ENCODE assay signal across 11 cellular contexts in the genomic region with DNA sequence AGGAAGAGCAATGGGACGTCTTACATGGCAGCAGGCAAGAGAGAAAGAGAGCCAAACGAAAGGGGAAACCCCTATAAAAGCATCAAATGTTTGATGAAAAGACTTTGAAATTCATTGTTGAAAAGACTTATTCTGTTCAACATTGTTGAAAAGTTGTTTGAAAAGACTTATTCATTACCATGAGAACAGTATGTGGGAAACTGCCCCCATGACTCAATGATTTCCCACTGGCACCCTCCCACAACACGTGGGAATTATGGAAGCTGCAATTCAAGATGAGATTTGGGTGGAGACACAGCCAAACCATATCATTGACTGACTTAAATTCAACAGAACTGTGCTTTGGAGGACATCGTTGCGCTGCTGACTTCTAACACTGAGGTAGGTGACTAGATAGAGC. TPM values are rescaled to one million over a fixed set of nuclear protein-coding genes. Genes with fewer than 3 reads are reported as not detected.
DNase-seq lines count a peak whose midpoint lies in the region; ATAC-seq, FAIRE-seq and TF ChIP-seq lines count a peak whose summit lies in the region.
"Had no signal": no experiment of that assay in that cellular context is flagged by ENCODE, and none has a peak within 500 bp of the region (broad histone marks: within the 10 kb centered on the region; RNA-seq: fewer than 3 reads in every experiment).

No MANE protein-coding gene starts in this region.

- H3K4ac ChIP-seq in H1 (replicated peaks; ENCODE audit: insufficient read length, low read depth, low read length) (no peak overlapping the region), mesenchymal stem cell (ENCODE audit: low read depth in 1 of 2, low read length in 2 of 2) (no peak overlapping the region)

- no peak for DNase-seq in GM19239 (ENCODE audit: insufficient read length, low spot score)
- DNase-seq in H1 (ENCODE audit: low read depth in 1 of 2, low spot score in 2 of 2) = no peak
- DNase-seq in mesenchymal stem cell = no peak
- no peak for DNase-seq in H7
- DNase-seq in NCI-H1694 (lab: John Stamatoyannopoulos, UW) = no peak

- H2AK5ac ChIP-seq in H1 (ENCODE audit: low read depth, low read length) (no peak overlapping the region), mesenchymal stem cell (ENCODE audit: low read length, severe bottlenecking) (no peak overlapping the region)

- CTCF ChIA-PET in H1 (lab: Charles Lee; ENCODE audit: partially characterized antibody) = interaction anchor here (0.6 to 12.9 kb wide), 23 partner anchors 9 to 413 kb away, joined by 3 to 105 read pairs (median 4); no protein-coding TSS in a partner anchor

- H2BK120ac ChIP-seq in H1 (replicated peaks; ENCODE audit: low read depth, low read length) (no peak overlapping the region), mesenchymal stem cell (ENCODE audit: low read depth, low read length) (no peak overlapping the region)

- peaks cover 58 to 83% (median 66%) of the 10 kb centered on the region in 10 experiments for H3K4me1 ChIP-seq in BLaER1 treated with 17β-estradiol and CSF1 and Interleukin-3, amounts not matched to agents 10 nM and 100 nM
- peaks cover 0 to 4% (median 2%) of the 10 kb centered on the region in 4 experiments; a peak in 3 of 7 replicates for H3K4me1 ChIP-seq in H1 (replicated peaks in 1 of 4; ENCODE audit: control insufficient read depth in 3 of 4, insufficient read depth in 4 of 4, low read length in 3 of 4)
- H3K4me1 ChIP-seq in mesenchymal stem cell (ENCODE audit: control insufficient read depth, insufficient read depth, low read depth, low read length) = peaks cover 1% of the 10 kb centered on the region

- no peaks in the 10 kb centered on the region for H3K27me3 ChIP-seq in BLaER1 treated with 17β-estradiol and CSF1 and Interleukin-3, amounts not matched to agents 10 nM and 100 nM
- no peaks in the 10 kb centered on the region for H3K27me3 ChIP-seq in H1 (replicated peaks in 1 of 4; ENCODE audit: control insufficient read depth in 3 of 4, extremely low read depth in 1 of 4, insufficient read depth in 3 of 4, low read length in 3 of 4)
- H3K27me3 ChIP-seq in mesenchymal stem cell (ENCODE audit: control insufficient read depth in 1 of 2, insufficient read depth in 1 of 2, low read length in 2 of 2) = peaks cover 0 to 15% of the 10 kb centered on the region in 2 experiments
- no peaks in the 10 kb centered on the region for H3K27me3 ChIP-seq in H7 (ENCODE audit: control insufficient read depth, insufficient read depth, low read length)

- peak overlapping the region in 4 of 11 experiments; percentile 4 to 76 (median 20); a peak in 3 of 22 replicates for H3K9ac ChIP-seq in BLaER1 treated with 17β-estradiol and CSF1 and Interleukin-3, amounts not matched to agents 10 nM and 100 nM
- no peak overlapping the region for H3K9ac ChIP-seq in H1 (replicated peaks in 1 of 4; ENCODE audit: extremely low read depth in 1 of 4, low read depth in 3 of 4, low read length in 3 of 4)
- peak overlapping the region; percentile 61 for H3K9ac ChIP-seq in mesenchymal stem cell (ENCODE audit: low read length)

- no peaks in the 10 kb centered on the region for H4K20me1 ChIP-seq in BLaER1 treated with 17β-estradiol and CSF1 and Interleukin-3, amounts not matched to agents 10 nM and 100 nM
- H4K20me1 ChIP-seq in H1 (replicated peaks in 1 of 2; ENCODE audit: control insufficient read depth in 1 of 2, insufficient read depth in 2 of 2, low read length in 2 of 2) = no peaks in the 10 kb centered on the region

- H4K5ac ChIP-seq in H1 (ENCODE audit: insufficient read length, low read depth, low read length) = no peak overlapping the region

- H3K56ac ChIP-seq in H1 (replicated peaks; ENCODE audit: insufficient read length, low read depth, low read length) = no peak overlapping the region

- no peak overlapping the region for H3K4me3 ChIP-seq in BLaER1 treated with 17β-estradiol and CSF1 and Interleukin-3, amounts not matched to agents 10 nM and 100 nM
- H3K4me3 ChIP-seq in H1 (ENCODE audit: extremely low read depth in 1 of 4, insufficient read depth in 2 of 4, low read depth in 3 of 4, low read length in 4 of 4) (no peak overlapping the region), mesenchymal stem cell (ENCODE audit: insufficient read depth in 1 of 2, low read depth in 1 of 2, low read length in 2 of 2) (no peak overlapping the region), H7 (ENCODE audit: insufficient read depth, low read depth, low read length) (no peak overlapping the region)
- H3K4me3 ChIP-seq: PC-9, SK-N-MC had no signal

- no peak for TF ChIP-seq POLR2A in H1 (IDR thresholded peaks at IDR 0.05; ENCODE audit: control extremely low read depth in 1 of 2, low read depth in 2 of 2, low read length in 2 of 2)

- peak overlapping the region in 6 of 11 experiments; percentile 79 to 97 (median 88); a peak in 8 of 22 replicates for H3K4me2 ChIP-seq in BLaER1 treated with 17β-estradiol and CSF1 and Interleukin-3, amounts not matched to agents 10 nM and 100 nM
- H3K4me2 ChIP-seq in H1 (ENCODE audit: insufficient read depth in 1 of 2, low read depth in 2 of 2, low read length in 2 of 2) (no peak overlapping the region), mesenchymal stem cell (ENCODE audit: low read length, poor library complexity, severe bottlenecking) (no peak overlapping the region)
- H3K4me2 ChIP-seq: PC-9 had no signal

- H3K18ac ChIP-seq in H1 (ENCODE audit: extremely low read depth, low read length) (no peak overlapping the region), mesenchymal stem cell (ENCODE audit: low read depth in 1 of 2, low read length in 2 of 2) (no peak overlapping the region)

- no peaks in the 10 kb centered on the region for H3K23me2 ChIP-seq in H1 (ENCODE audit: low read depth, low read length)

- H2BK5ac ChIP-seq in H1 (ENCODE audit: low read depth, low read length) (no peak overlapping the region), mesenchymal stem cell (ENCODE audit: low read depth, low read length, poor library complexity, severe bottlenecking) (no peak overlapping the region)

- H3K79me2 ChIP-seq in H1 (ENCODE audit: control insufficient read depth in 1 of 2, insufficient read depth in 2 of 2, low read length in 2 of 2) = no peaks in the 10 kb centered on the region

- TF ChIP-seq EP300 in H1 (IDR thresholded peaks at IDR 0.05; ENCODE audit: borderline replicate concordance in 1 of 2, low read depth in 2 of 2, low read length in 2 of 2) = no peak

- H2BK20ac ChIP-seq in H1 (ENCODE audit: low read length) = no peak overlapping the region

- ATAC-seq in HG03571 (IDR thresholded peaks at IDR 0.05; ENCODE audit: unreplicated experiment) = no peak

- 80% methylated on average over 5 of the region's 5 CpGs; no CpG with 5 or more reads in 1 of the 2 experiments for WGBS in H1 (ENCODE audit: extremely low coverage in 1 of 2, insufficient coverage in 1 of 2, insufficient read length in 1 of 2, insufficient replicate concordance in 2 of 2, low coverage in 1 of 2, low lambda C conversion rate in 2 of 2, missing lambda C conversion rate in 1 of 2), 2 experiments
- WGBS in mesenchymal stem cell = 55% methylated on average over 4 of the region's 5 CpGs

- FAIRE-seq in GM19239 (lab: Jason Lieb, UNC) (peak; percentile 14), H1 (lab: Jason Lieb, UNC) (no peak)
- FAIRE-seq: D721Med, H54 had no signal

- no peak overlapping the region for H4K8ac ChIP-seq in H1 (ENCODE audit: extremely low read depth, insufficient read depth, low read length)
- H4K8ac ChIP-seq in mesenchymal stem cell (ENCODE audit: low read length) = no peak overlapping the region

- TF ChIP-seq CTCF in H1 (IDR thresholded peaks at IDR 0.05; ENCODE audit: control extremely low read depth in 1 of 3, insufficient read depth in 1 of 3, low read depth in 1 of 3, low read length in 3 of 3) = no peak

- POLR2A ChIA-PET in H1 (lab: Charles Lee; ENCODE audit: partially characterized antibody) = no interaction called here

- H4K91ac ChIP-seq in H1 (replicated peaks; ENCODE audit: insufficient read length, low read length) = no peak overlapping the region
- no peak overlapping the region for H4K91ac ChIP-seq in mesenchymal stem cell (ENCODE audit: low read length)

- H3K79me1 ChIP-seq in H1 (ENCODE audit: low read depth, low read length) = no peaks in the 10 kb centered on the region
- H3K79me1 ChIP-seq in mesenchymal stem cell (replicated peaks; ENCODE audit: low read length, poor library complexity, severe bottlenecking) = no peaks in the 10 kb centered on the region

- H3K36me3 ChIP-seq in BLaER1 treated with 17β-estradiol and CSF1 and Interleukin-3, amounts not matched to agents 10 nM and 100 nM = no peaks in the 10 kb centered on the region
- no peaks in the 10 kb centered on the region for H3K36me3 ChIP-seq in H1 (ENCODE audit: control insufficient read depth in 2 of 4, insufficient read depth in 4 of 4, low read length in 3 of 4)
- H3K36me3 ChIP-seq in mesenchymal stem cell (ENCODE audit: control insufficient read depth in 1 of 2, insufficient read depth in 2 of 2, low read depth in 1 of 2, low read length in 2 of 2) = no peaks in the 10 kb centered on the region
- H3K36me3 ChIP-seq in H7 (replicated peaks; ENCODE audit: control insufficient read depth, insufficient read depth, low read length) = no peaks in the 10 kb centered on the region

- H3K14ac ChIP-seq in H1 (ENCODE audit: insufficient read length) = no peak overlapping the region
- no peak overlapping the region for H3K14ac ChIP-seq in mesenchymal stem cell (ENCODE audit: low read length in 2 of 2)

- TF ChIP-seq RAD21 in H1 (IDR thresholded peaks at IDR 0.05 in 1 of 2, conservative IDR thresholded peaks at IDR 0.05 in 1 of 2; ENCODE audit: low read depth in 2 of 2, low read length in 2 of 2) = no peak

- no peak overlapping the region for H3K23ac ChIP-seq in H1 (ENCODE audit: insufficient read length)
- no peak overlapping the region for H3K23ac ChIP-seq in mesenchymal stem cell (ENCODE audit: low read length in 2 of 2)

- H2AFZ ChIP-seq in H1 (ENCODE audit: low read length) = 0 out of 2 replicates have a peak overlapping the region, but pooled peaks have one; percentile 11
- no peak overlapping the region for H2AFZ ChIP-seq in mesenchymal stem cell (ENCODE audit: low read depth, low read length)
- H2AFZ ChIP-seq: PC-9 had no signal

- H2BK12ac ChIP-seq in H1 (ENCODE audit: low read depth, low read length) (no peak overlapping the region), mesenchymal stem cell (ENCODE audit: low read length in 2 of 2) (no peak overlapping the region)

- no peak overlapping the region for H2BK15ac ChIP-seq in H1 (ENCODE audit: low read length)
- no peak overlapping the region for H2BK15ac ChIP-seq in mesenchymal stem cell (ENCODE audit: low read depth, poor library complexity, severe bottlenecking)

- H3K9me3 ChIP-seq in BLaER1 treated with 17β-estradiol and CSF1 and Interleukin-3, amounts not matched to agents 10 nM and 100 nM (replicated peaks in 1 of 11) = peaks cover 0 to 8% (median 0%) of the 10 kb centered on the region in 11 experiments; a peak in 1 of 22 replicates
- H3K9me3 ChIP-seq in H1 (ENCODE audit: insufficient read depth in 2 of 2, low read depth in 1 of 2, low read length in 1 of 2) (no peaks in the 10 kb centered on the region), mesenchymal stem cell (ENCODE audit: control insufficient read depth, low read length) (no peaks in the 10 kb centered on the region)

- H3K27ac ChIP-seq in BLaER1 treated with 17β-estradiol and CSF1 and Interleukin-3, amounts not matched to agents 10 nM and 100 nM = peak overlapping the region in 6 of 11 experiments; percentile 8 to 93 (median 60); a peak in 8 of 22 replicates
- H3K27ac ChIP-seq in H1 (ENCODE audit: low read depth, low read length) (no peak overlapping the region), mesenchymal stem cell (ENCODE audit: low read length, poor library complexity, severe bottlenecking) (no peak overlapping the region)
- H3K27ac ChIP-seq: PC-9, SK-N-MC had no signal

RNA-seq across cellular contexts. Expression of gene RCBTB2, which starts 48.0 kb away (rescaled TPM):
- 8.4 and 9.3 TPM in 2 replicates for total RNA-seq in H1 (2021; fragmentation: NEBNext Ultra II Directional; extraction: Animal tissue kit (Norgen Biotek cat#: 25700))
- polyA plus RNA-seq in H1 (2011; rRNA removed) = 4.5 and 5.2 TPM in 2 replicates
- 6.9 TPM for polyA plus RNA-seq in H1 (2011; cell fraction: cytosol; rRNA removed)
- 4.3 TPM for polyA plus RNA-seq in H1 (2011; cell fraction: nucleus; rRNA removed)
- polyA plus RNA-seq in H1 (2012, experiment 1 of 2) = 5.1 to 9.5 TPM (median 7.1 TPM) in 4 replicates
- polyA plus RNA-seq in H1 (2012, experiment 2 of 2) = 0.87 TPM
- polyA plus RNA-seq in H1 (2013, experiment 1 of 2) = 4.4 TPM
- polyA plus RNA-seq in H1 (2013, experiment 2 of 2) = 4.0 TPM
- 7.5 and 9.9 TPM in 2 replicates for polyA minus RNA-seq in H1 (2011; rRNA and poly(A)+ RNA removed)
- 5.9 TPM for polyA minus RNA-seq in H1 (2011; cell fraction: cytosol; rRNA and poly(A)+ RNA removed)
- polyA minus RNA-seq in H1 (2011; cell fraction: nucleus; rRNA and poly(A)+ RNA removed) = 6.7 TPM
- 2.8 TPM for polyA plus RNA-seq in mesenchymal stem cell (2013, experiment 1 of 2)
- polyA plus RNA-seq in mesenchymal stem cell (2013, experiment 2 of 2) = 3.0 TPM
- total RNA-seq in H7 (2014; rRNA removed; shearing (Covaris generic)) = 7.9 and 13.1 TPM in 2 replicates

Comparison
In these comparisons a context has a peak if more than half of its experiments do, and no peak if none do; other contexts are left out.
1. H3K27ac ChIP-seq: peak in BLaER1 treated with 17β-estradiol and CSF1 and Interleukin-3, amounts not matched to agents 10 nM and 100 nM (6 of 11); none in H1 (single experiment) and mesenchymal stem cell (single experiment).
2. H3K4me2 ChIP-seq: peak in BLaER1 treated with 17β-estradiol and CSF1 and Interleukin-3, amounts not matched to agents 10 nM and 100 nM (6 of 11); none in H1 (0 of 2) and mesenchymal stem cell (single experiment).